Comparison of ENCODE assay signal across 21 cellular contexts in genomic region chrX:124209792-124210576, GRCh38.
DNase-seq lines count a peak whose midpoint lies in the region; ATAC-seq and TF ChIP-seq lines count a peak whose summit lies in the region.
"Had no signal": no experiment of that assay in that cellular context is flagged by ENCODE, and none has a peak within 500 bp of the region (broad histone marks: within the 10 kb centered on the region; RNA-seq: fewer than 3 reads in every experiment).

No MANE protein-coding gene starts in this region.

- H3K27ac ChIP-seq in A673 (ENCODE audit: low read depth, low read length, poor library complexity, severe bottlenecking), result peak overlapping the region; percentile 73
- no peak overlapping the region for H3K27ac ChIP-seq in neural progenitor cell
- H3K27ac ChIP-seq: C4-2B, Peyer's patch had no signal

- H3K4me2 ChIP-seq in neural progenitor cell, result no peak overlapping the region

- intact Hi-C loops in A673 (cut with micrococcal nuclease; ENCODE audit: unreplicated experiment), result loop anchor here (5.0 to 10.0 kb wide), 2 partner anchors 167 to 985 kb away; no protein-coding TSS in a partner anchor

- H3K4me1 ChIP-seq in A673 (ENCODE audit: insufficient read depth, low read length, poor library complexity, severe bottlenecking), result peaks cover 20% of the 10 kb centered on the region
- H3K4me1 ChIP-seq in neural progenitor cell, result peaks cover under 1% of the 10 kb centered on the region
- H3K4me1 ChIP-seq: Peyer's patch had no signal

- no peaks in the 10 kb centered on the region for H4K20me1 ChIP-seq in neural progenitor cell (ENCODE audit: low read depth)

- TSS peak; percentile 92 for BruUV-seq in A673 (replicated peaks; lab: Mats Ljungman, UMichigan)

- H3K27me3 ChIP-seq in A673 (replicated peaks; ENCODE audit: insufficient read depth, low read depth, low read length, poor library complexity) (no peaks in the 10 kb centered on the region), neural progenitor cell (no peaks in the 10 kb centered on the region)
- H3K27me3 ChIP-seq: Peyer's patch had no signal

- peaks cover under 1% of the 10 kb centered on the region for H3F3A ChIP-seq in neural progenitor cell (ENCODE audit: low read depth)

- H3K4me3 ChIP-seq in A673 (ENCODE audit: low read depth, low read length, poor library complexity, severe bottlenecking) (no peak overlapping the region), epithelial cell of esophagus (ENCODE audit: low read length) (no peak overlapping the region), neural progenitor cell (no peak overlapping the region)
- H3K4me3 ChIP-seq: K562, Peyer's patch had no signal

- no peaks in the 10 kb centered on the region for H3K79me2 ChIP-seq in neural progenitor cell (ENCODE audit: low read depth)

- H3K36me3 ChIP-seq in A673 (ENCODE audit: insufficient read depth, low read length, poor library complexity, severe bottlenecking) (no peaks in the 10 kb centered on the region), neural progenitor cell (no peaks in the 10 kb centered on the region)
- H3K36me3 ChIP-seq: Peyer's patch had no signal

- peak; percentile 13 for DNase-seq in A673 (ENCODE audit: low spot score)
- DNase-seq in HT-29 (ENCODE audit: low spot score), result peak; percentile 10
- peak; percentile 1 for DNase-seq in epithelial cell of esophagus (ENCODE audit: low read depth)
- DNase-seq in neural progenitor cell (ENCODE audit: low spot score), result no peak
- DNase-seq in activated CD8-positive, alpha-beta memory T cell treated with anti-CD3 and anti-CD28 coated beads, Interleukin-2, amount 50 U/mL, for 48 hours, result no peak
- no peak for DNase-seq in Ammon's horn (ENCODE audit: low spot score)
- DNase-seq: Calu3; CD8-positive, alpha-beta memory T cell; DMS153; EL; GF-D8; NCI-H1092 treated with DMSO at 0.1 percent for 48 hours; NCI-H1436 treated with DMSO at 0.1 percent for 48 hours; NCI-H1930; NCI-H2227 treated with DMSO at 0.1 percent for 48 hours; NCI-H510A; Peyer's patch had no signal

- peaks cover under 1% of the 10 kb centered on the region for H3K4me1 Mint-ChIP-seq in neural progenitor cell
- peaks cover 12% of the 10 kb centered on the region for H3K4me1 Mint-ChIP-seq in activated T-helper 17 cell treated with anti-CD3 and anti-CD28 coated beads, Interleukin-2, amount 50 U/mL, for 72 hours

- H3K36me3 Mint-ChIP-seq in neural progenitor cell, result peaks cover 6% of the 10 kb centered on the region
- no peaks in the 10 kb centered on the region for H3K36me3 Mint-ChIP-seq in activated T-helper 17 cell treated with anti-CD3 and anti-CD28 coated beads, Interleukin-2, amount 50 U/mL, for 72 hours (ENCODE audit: low read depth)

- no peak overlapping the region for H2AFZ ChIP-seq in neural progenitor cell (replicated peaks)

- ATAC-seq in activated T-helper 17 cell treated with anti-CD3 and anti-CD28 coated beads, Interleukin-2, amount 50 U/mL, for 72 hours (replicated peaks), result no peak
- ATAC-seq: HepG2, K562 had no signal

- H3K9me3 Mint-ChIP-seq in neural progenitor cell, result peaks cover 10% of the 10 kb centered on the region
- no peaks in the 10 kb centered on the region for H3K9me3 Mint-ChIP-seq in activated T-helper 17 cell treated with anti-CD3 and anti-CD28 coated beads, Interleukin-2, amount 50 U/mL, for 72 hours
- H3K9me3 Mint-ChIP-seq: CD8-positive, alpha-beta memory T cell had no signal

- no peaks in the 10 kb centered on the region for H3K9me3 ChIP-seq in A673 (ENCODE audit: low read depth, low read length, poor library complexity, severe bottlenecking)
- no peaks in the 10 kb centered on the region for H3K9me3 ChIP-seq in neural progenitor cell (ENCODE audit: low read depth)
- H3K9me3 ChIP-seq: Peyer's patch had no signal

- POLR2A ChIA-PET in A673 (lab: Charles Lee; ENCODE audit: low non-redundant PET), result no interaction called here

- CTCF ChIA-PET in A673 (lab: Charles Lee), result interaction anchor here (0.7 to 0.8 kb wide), 3 partner anchors 8 to 53 kb away, joined by 3 to 5 read pairs (median 3); no protein-coding TSS in a partner anchor

- H3K9ac ChIP-seq in neural progenitor cell, result no peak overlapping the region

- H3K4me3 Mint-ChIP-seq in neural progenitor cell, result no peak overlapping the region
- H3K4me3 Mint-ChIP-seq in activated T-helper 17 cell treated with anti-CD3 and anti-CD28 coated beads, Interleukin-2, amount 50 U/mL, for 72 hours, result no peak overlapping the region
- H3K4me3 Mint-ChIP-seq: CD8-positive, alpha-beta memory T cell had no signal

- TF ChIP-seq CTCF in A673 (conservative IDR thresholded peaks at IDR 0.05; ENCODE audit: low read depth, low read length) (no peak), epithelial cell of esophagus (IDR thresholded peaks at IDR 0.05; ENCODE audit: insufficient read depth, low read depth, low read length, missing control alignments) (no peak), neural progenitor cell (IDR thresholded peaks at IDR 0.05) (no peak)

- H3K27ac Mint-ChIP-seq in neural progenitor cell, result peak overlapping the region; percentile 72
- H3K27ac Mint-ChIP-seq in activated T-helper 17 cell treated with anti-CD3 and anti-CD28 coated beads, Interleukin-2, amount 50 U/mL, for 72 hours, result no peak overlapping the region

- peaks cover 2% of the 10 kb centered on the region for H3K27me3 Mint-ChIP-seq in neural progenitor cell (ENCODE audit: insufficient read depth, low read depth)
- H3K27me3 Mint-ChIP-seq in activated T-helper 17 cell treated with anti-CD3 and anti-CD28 coated beads, Interleukin-2, amount 50 U/mL, for 72 hours, result no peaks in the 10 kb centered on the region
- H3K27me3 Mint-ChIP-seq: CD8-positive, alpha-beta memory T cell had no signal

Comparison
In these comparisons a context has a peak if more than half of its experiments do, and no peak if none do; other contexts are left out.
1. DNase-seq: peak in A673 (single experiment), HT-29 (single experiment) and epithelial cell of esophagus (single experiment); none in neural progenitor cell (single experiment), activated CD8-positive, alpha-beta memory T cell treated with anti-CD3 and anti-CD28 coated beads, Interleukin-2, amount 50 U/mL, for 48 hours (single experiment) and Ammon's horn (single experiment).